In genomic region chr2:55160422-55160821, GRCh38 we compare ENCODE assay signal across 19 cellular contexts.
A peak's percentile ranks its signal among the peaks of the same experiment; 100 is the strongest.
DNase-seq lines count a peak whose midpoint lies in the region; ATAC-seq lines count a peak whose summit lies in the region.
"Had no signal": no experiment of that assay in that cellular context is flagged by ENCODE, and none has a peak within 500 bp of the region (broad histone marks: within the 10 kb centered on the region; RNA-seq: fewer than 3 reads in every experiment).

No MANE protein-coding gene starts in this region.

- H3K27ac ChIP-seq in angular gyrus (ENCODE audit: low read depth, low read length): peak overlapping the region; percentile 37
- peak overlapping the region; percentile 95 for H3K27ac ChIP-seq in substantia nigra (ENCODE audit: low read depth, low read length, poor library complexity, severe bottlenecking)
- H3K27ac ChIP-seq: C4-2B had no signal

- ATAC-seq in GM18907 (IDR thresholded peaks at IDR 0.05; ENCODE audit: unreplicated experiment): no peak
- no peak for ATAC-seq in HG02588 (IDR thresholded peaks at IDR 0.05; ENCODE audit: unreplicated experiment)
- ATAC-seq: HCT116, K562, Panc1 had no signal

- DNase-seq in NCI-H1092 (lab: John Stamatoyannopoulos, UW): peak; percentile 5
- DNase-seq in mucosa of gallbladder (ENCODE audit: low spot score): peak; percentile 69
- no peak for DNase-seq in substantia nigra (lab: John Stamatoyannopoulos, UW)
- no peak for DNase-seq in RPMI8226
- DNase-seq: ACHN, AML-193, GOT3, NCI-H1105 treated with DMSO at 0.1 percent for 48 hours, NCI-H187, NCI-H2107, NCI-H226, NCI-H524 had no signal

Comparison
In these comparisons a context has a peak if more than half of its experiments do, and no peak if none do; other contexts are left out.
1. DNase-seq: peak in NCI-H1092 (single experiment) and mucosa of gallbladder (single experiment); none in substantia nigra (0 of 49) and RPMI8226 (single experiment).